In genomic region chr1:161200992-161201827, GRCh38 we compare ENCODE assay signal across 9 cellular contexts. TPM values are rescaled to one million over a fixed set of nuclear protein-coding genes. Genes with fewer than 3 reads are reported as not detected.
DNase-seq lines count a peak whose midpoint lies in the region; ATAC-seq and TF ChIP-seq lines count a peak whose summit lies in the region.
"Had no signal": no experiment of that assay in that cellular context is flagged by ENCODE, and none has a peak within 500 bp of the region (broad histone marks: within the 10 kb centered on the region; RNA-seq: fewer than 3 reads in every experiment).

No MANE protein-coding gene starts in this region.

- peak overlapping the region; percentile 95 for H3K56ac ChIP-seq in mesendoderm (ENCODE audit: low read length)

- peaks cover 4% of the 10 kb centered on the region for H3K27me3 Mint-ChIP-seq in dendritic cell treated with granulocyte-macrophage colony-stimulating factor and Interleukin-4, amounts not matched to agents 40 ng/mL and 50 ng/mL, for 4 days

- peak overlapping the region; percentile 23 for H2BK120ac ChIP-seq in mesendoderm (ENCODE audit: low read depth, low read length)

- peak overlapping the region; percentile 82 for H3K4ac ChIP-seq in mesendoderm (ENCODE audit: low read depth, low read length)

- TF ChIP-seq POLR2A in upper lobe of left lung (IDR thresholded peaks at IDR 0.05) = no peak

- H3K9me2 ChIP-seq in DOHH2 (replicated peaks; ENCODE audit: control insufficient read depth, low read length) = no peaks in the 10 kb centered on the region

- peak overlapping the region; percentile 23 for H3K9ac ChIP-seq in mesendoderm (ENCODE audit: low read length)

- H3K9me3 ChIP-seq in DOHH2 (ENCODE audit: control insufficient read depth, insufficient read depth, low read length) = no peaks in the 10 kb centered on the region
- H3K9me3 ChIP-seq in upper lobe of left lung = no peaks in the 10 kb centered on the region

- H3K79me1 ChIP-seq in mesendoderm (ENCODE audit: low read length) = peaks cover 4% of the 10 kb centered on the region

- peaks cover 2% of the 10 kb centered on the region; the same call in 1 of the 2 replicates for H3F3A ChIP-seq in DOHH2 (ENCODE audit: control insufficient read depth, insufficient read depth)

- peak overlapping the region; percentile 95 for H3K27ac Mint-ChIP-seq in dendritic cell treated with granulocyte-macrophage colony-stimulating factor and Interleukin-4, amounts not matched to agents 40 ng/mL and 50 ng/mL, for 4 days

- H3K79me2 ChIP-seq in DOHH2 (ENCODE audit: control insufficient read depth, low read length) (peaks cover 18% of the 10 kb centered on the region), mesendoderm (ENCODE audit: control insufficient read depth, insufficient read depth, low read length) (peaks cover 3% of the 10 kb centered on the region)

- H2AK5ac ChIP-seq in mesendoderm (ENCODE audit: low read length) = peak overlapping the region; percentile 96

- H3K36me3 Mint-ChIP-seq in dendritic cell treated with granulocyte-macrophage colony-stimulating factor and Interleukin-4, amounts not matched to agents 40 ng/mL and 50 ng/mL, for 4 days (ENCODE audit: low read depth) = peaks cover 28% of the 10 kb centered on the region

- peak overlapping the region; percentile 87 for H3K4me3 Mint-ChIP-seq in dendritic cell treated with granulocyte-macrophage colony-stimulating factor and Interleukin-4, amounts not matched to agents 40 ng/mL and 50 ng/mL, for 4 days

- H3K27ac ChIP-seq in DOHH2 (ENCODE audit: low read depth, low read length) (peak overlapping the region; percentile 54), mesendoderm (ENCODE audit: low read depth, low read length) (no peak overlapping the region), upper lobe of left lung (peak overlapping the region; percentile 95 to 97 (median 96))

- H3K27me3 ChIP-seq in DOHH2 (ENCODE audit: control insufficient read depth, low read length) = no peaks in the 10 kb centered on the region
- H3K27me3 ChIP-seq in mesendoderm (ENCODE audit: insufficient read depth, low read length, poor library complexity) = no peaks in the 10 kb centered on the region
- H3K27me3 ChIP-seq in upper lobe of left lung = no peaks in the 10 kb centered on the region

- H3K4me3 ChIP-seq in DOHH2 (ENCODE audit: low read length) (peak overlapping the region; percentile 95), mesendoderm (ENCODE audit: low read length) (no peak overlapping the region), upper lobe of left lung (peak overlapping the region in 3 of 4 donors; percentile 67 to 81 (median 76))

- peak in 2 of 4 donors; percentile 44 to 87 for TF ChIP-seq EP300 in upper lobe of left lung (IDR thresholded peaks at IDR 0.05)

- WGBS in mesendoderm (ENCODE audit: extremely low coverage, insufficient coverage, low lambda C conversion rate) = no CpG with 5 or more reads among the region's 13 CpGs
- 40 to 44% methylated on average over 12 to 13 of the region's 13 CpGs for whole genome bisulfite sequencing in upper lobe of left lung, 2 donors

- H2BK15ac ChIP-seq in mesendoderm (replicated peaks; ENCODE audit: low read depth) = no peak overlapping the region

- intact Hi-C loops in dendritic cell treated with granulocyte-macrophage colony-stimulating factor and Interleukin-4, amounts not matched to agents 40 ng/mL and 50 ng/mL, for 4 days (cut with micrococcal nuclease) = no loop called here

- no peak for TF ChIP-seq CTCF in DOHH2 (IDR thresholded peaks at IDR 0.05; ENCODE audit: low read depth, low read length, poor library complexity, severe bottlenecking)
- no peak for TF ChIP-seq CTCF in upper lobe of left lung (IDR thresholded peaks at IDR 0.05)

- H3K18ac ChIP-seq in mesendoderm (ENCODE audit: low read length) = peak overlapping the region; percentile 63

- H3K9me3 Mint-ChIP-seq in dendritic cell treated with granulocyte-macrophage colony-stimulating factor and Interleukin-4, amounts not matched to agents 40 ng/mL and 50 ng/mL, for 4 days = no peaks in the 10 kb centered on the region

- peak; percentile 87 for DNase-seq in MV-4-11 (lab: John Stamatoyannopoulos, UW)
- no peak for DNase-seq in mesendoderm
- DNase-seq in upper lobe of left lung = peak in 1 of 2 donors; percentile 52
- DNase-seq in stimulated activated CD4-positive, alpha-beta T cell treated with anti-CD3 and anti-CD28 coated beads, Interleukin-4, amount 100 ng/mL, for 4 hours = no peak

- H4K5ac ChIP-seq in mesendoderm (ENCODE audit: low read length) = peak overlapping the region; percentile 35

- H3K23ac ChIP-seq in mesendoderm (ENCODE audit: low read length) = no peak overlapping the region

- no peak overlapping the region for H4K8ac ChIP-seq in mesendoderm (ENCODE audit: low read depth, low read length)

- no peaks in the 10 kb centered on the region for H4K20me1 ChIP-seq in DOHH2 (ENCODE audit: control insufficient read depth, insufficient read depth, low read depth, low read length)

- H3K4me1 Mint-ChIP-seq in dendritic cell treated with granulocyte-macrophage colony-stimulating factor and Interleukin-4, amounts not matched to agents 40 ng/mL and 50 ng/mL, for 4 days (ENCODE audit: low read depth) = peaks cover 77% of the 10 kb centered on the region

- peak; percentile 55 to 70 for ATAC-seq in upper lobe of left lung (ENCODE audit: low FRiP score in 2 of 2)
- ATAC-seq in HG03457 (IDR thresholded peaks at IDR 0.05; ENCODE audit: unreplicated experiment) = no peak
- ATAC-seq in GM18909 (IDR thresholded peaks at IDR 0.05; ENCODE audit: poor library complexity, unreplicated experiment) = no peak

- H3K4me1 ChIP-seq in DOHH2 (ENCODE audit: control insufficient read depth, low read length) (peaks cover 38% of the 10 kb centered on the region), mesendoderm (ENCODE audit: control insufficient read depth, low read depth, low read length) (peaks cover 32% of the 10 kb centered on the region), upper lobe of left lung (peaks cover 48 to 74% (median 68%) of the 10 kb centered on the region in 4 donors)

- H3K4me2 ChIP-seq in DOHH2 (ENCODE audit: low read length) (peak overlapping the region; percentile 92), mesendoderm (ENCODE audit: low read length) (no peak overlapping the region)

- peaks cover 27% of the 10 kb centered on the region for H3K36me3 ChIP-seq in DOHH2 (ENCODE audit: control insufficient read depth, low read length)
- H3K36me3 ChIP-seq in mesendoderm (ENCODE audit: control insufficient read depth, insufficient read depth, low read length) = no peaks in the 10 kb centered on the region
- peaks cover 1 to 25% (median 2%) of the 10 kb centered on the region in 4 donors for H3K36me3 ChIP-seq in upper lobe of left lung

- H2BK5ac ChIP-seq in mesendoderm (ENCODE audit: low read length) = peak overlapping the region; percentile 77

RNA-seq across cellular contexts. Expression of gene NDUFS2, which starts 1.0 kb away (rescaled TPM):
- 35.6 TPM for polyA plus RNA-seq in mesendoderm (2013, experiment 1 of 2)
- polyA plus RNA-seq in mesendoderm (2013, experiment 2 of 2) = 35.4 TPM
- 100 to 1,000 TPM in 2 of 6 donors, 10 to 100 TPM in 4; 65.7 to 194 (median 84.4) TPM for total RNA-seq in upper lobe of left lung

RNA-seq across cellular contexts. Expression of gene ADAMTS4, which starts 2.4 kb away (rescaled TPM):
- polyA plus RNA-seq in mesendoderm (2013, experiment 1 of 2) = 1.1 TPM
- polyA plus RNA-seq in mesendoderm (2013, experiment 2 of 2) = 1.1 TPM
- 10 to 100 TPM in 1 of 6 donors, 1 to 10 TPM in 4, under 1 TPM in 1; 0.91 to 18.6 (median 3.0) TPM for total RNA-seq in upper lobe of left lung

RNA-seq across cellular contexts. Expression of gene FCER1G, which starts 13.9 kb away (rescaled TPM):
- 0.56 TPM for polyA plus RNA-seq in mesendoderm (2013, experiment 1 of 2)
- 0.80 TPM for polyA plus RNA-seq in mesendoderm (2013, experiment 2 of 2)
- 100 to 1,000 TPM in 5 of 6 donors, 10 to 100 TPM in 1; 75.4 to 233 (median 176) TPM for total RNA-seq in upper lobe of left lung

RNA-seq across cellular contexts. Expression of gene APOA2, which starts 22.2 kb away (rescaled TPM):
- polyA plus RNA-seq in mesendoderm (2013, experiment 1 of 2) = 0.60 TPM
- polyA plus RNA-seq in mesendoderm (2013, experiment 2 of 2) = 0.50 TPM
- total RNA-seq in upper lobe of left lung = 1 to 10 TPM in 2 of 6 donors, not detected in 4; 2.5 to 3.7 TPM
- total RNA-seq: subcutaneous adipose tissue had no signal

RNA-seq across cellular contexts. Expression of gene B4GALT3, which starts 23.9 kb away (rescaled TPM):
- polyA plus RNA-seq in mesendoderm (2013, experiment 1 of 2) = 39.5 TPM
- 37.7 TPM for polyA plus RNA-seq in mesendoderm (2013, experiment 2 of 2)
- 10 to 100 TPM; 12.3 to 37.1 (median 27.2) TPM for total RNA-seq in upper lobe of left lung

Comparison
In these comparisons a context has a peak if more than half of its experiments do, and no peak if none do; other contexts are left out.
1. ATAC-seq: peak in upper lobe of left lung (2 of 2); none in HG03457 (single experiment) and GM18909 (single experiment).